21 cellular contexts compared by ENCODE assay signal in genomic region chr2:9824441-9824840, GRCh38. TPM values are rescaled to one million over a fixed set of nuclear protein-coding genes. Genes with fewer than 3 reads are reported as not detected.
DNase-seq lines count a peak whose midpoint lies in the region; ATAC-seq and TF ChIP-seq lines count a peak whose summit lies in the region.
"Had no signal": no experiment of that assay in that cellular context is flagged by ENCODE, and none has a peak within 500 bp of the region (broad histone marks: within the 10 kb centered on the region; RNA-seq: fewer than 3 reads in every experiment).

No MANE protein-coding gene starts in this region.

- TF ChIP-seq CTCF in nephron progenitor cell (IDR thresholded peaks at IDR 0.05): no peak

- no peak for ATAC-seq in HG02981 (IDR thresholded peaks at IDR 0.05; ENCODE audit: unreplicated experiment)
- ATAC-seq: GM12878 had no signal

- no peaks in the 10 kb centered on the region for H4K20me1 ChIP-seq in Karpas-422 (ENCODE audit: insufficient read depth, low read depth, low read length)
- H4K20me1 ChIP-seq: BLaER1 treated with 17β-estradiol and CSF1 and Interleukin-3, amounts not matched to agents 10 nM and 100 nM had no signal

- peak; percentile 37 for DNase-seq in NCI-H82 (lab: John Stamatoyannopoulos, UW)
- DNase-seq in NCI-H82 treated with DMSO at 0.1 percent for 48 hours (lab: John Stamatoyannopoulos, UW; ENCODE audit: unreplicated experiment): no peak
- peak; percentile 19 for DNase-seq in Karpas-422
- no peak for DNase-seq in nephron progenitor cell
- no peak for DNase-seq in activated T-cell treated with anti-CD3 and anti-CD28 coated beads, Interleukin-2, amount 50 U/mL, for 48 hours
- no peak for DNase-seq in activated naive CD4-positive, alpha-beta T cell treated with anti-CD3 and anti-CD28 coated beads, Interleukin-2, amount 50 U/mL, for 16 hours
- DNase-seq: AML-193; BE2C; CD4-positive, alpha-beta T cell; CD8-positive, alpha-beta memory T cell; DMS 273 treated with DMSO at 0.1 percent for 48 hours; DMS79; EL; GDM1; GM23248; H7 had no signal

- H3K4me3 Mint-ChIP-seq in nephron progenitor cell: no peak overlapping the region
- H3K4me3 Mint-ChIP-seq: CD14-positive monocyte; CD4-positive, alpha-beta T cell; CD8-positive, alpha-beta memory T cell had no signal

- H3K9ac ChIP-seq in Karpas-422 (ENCODE audit: low read length): no peak overlapping the region
- H3K9ac ChIP-seq: BLaER1 treated with 17β-estradiol and CSF1 and Interleukin-3, amounts not matched to agents 10 nM and 100 nM; GM23248 had no signal

- peaks cover 19% of the 10 kb centered on the region for H3K27me3 Mint-ChIP-seq in nephron progenitor cell (ENCODE audit: low read depth, poor library complexity)

- no peaks in the 10 kb centered on the region for H3K27me3 ChIP-seq in Karpas-422 (ENCODE audit: low read length)
- H3K27me3 ChIP-seq: BE2C; BLaER1 treated with 17β-estradiol and CSF1 and Interleukin-3, amounts not matched to agents 10 nM and 100 nM had no signal

- no peaks in the 10 kb centered on the region for H3K9me2 ChIP-seq in Karpas-422 (replicated peaks; ENCODE audit: insufficient read depth, low read length)

- peak overlapping the region; percentile 61 for H3K27ac Mint-ChIP-seq in nephron progenitor cell
- H3K27ac Mint-ChIP-seq: CD14-positive monocyte; CD4-positive, alpha-beta T cell had no signal

- H3K9me3 Mint-ChIP-seq in nephron progenitor cell: no peaks in the 10 kb centered on the region
- H3K9me3 Mint-ChIP-seq: CD14-positive monocyte; CD4-positive, alpha-beta T cell; CD8-positive, alpha-beta memory T cell had no signal

- no peaks in the 10 kb centered on the region for H3K79me2 ChIP-seq in Karpas-422 (ENCODE audit: low read length)

- no peaks in the 10 kb centered on the region for H3K4me1 Mint-ChIP-seq in nephron progenitor cell
- H3K4me1 Mint-ChIP-seq: CD14-positive monocyte; CD8-positive, alpha-beta memory T cell had no signal

- H3K4me3 ChIP-seq in Karpas-422 (ENCODE audit: low read length): no peak overlapping the region
- H3K4me3 ChIP-seq: BLaER1 treated with 17β-estradiol and CSF1 and Interleukin-3, amounts not matched to agents 10 nM and 100 nM; GM12878; GM23248 had no signal

- H3K36me3 Mint-ChIP-seq in nephron progenitor cell (ENCODE audit: low read depth): no peaks in the 10 kb centered on the region
- H3K36me3 Mint-ChIP-seq: CD14-positive monocyte; CD8-positive, alpha-beta memory T cell had no signal

- no peaks in the 10 kb centered on the region for H3K9me3 ChIP-seq in Karpas-422 (ENCODE audit: low read length)
- H3K9me3 ChIP-seq: BE2C; BLaER1 treated with 17β-estradiol and CSF1 and Interleukin-3, amounts not matched to agents 10 nM and 100 nM had no signal

- no peaks in the 10 kb centered on the region for H3K4me1 ChIP-seq in Karpas-422 (ENCODE audit: low read length)
- H3K4me1 ChIP-seq: BE2C; BLaER1 treated with 17β-estradiol and CSF1 and Interleukin-3, amounts not matched to agents 10 nM and 100 nM had no signal

- H3K36me3 ChIP-seq in Karpas-422 (ENCODE audit: insufficient read depth, low read length): no peaks in the 10 kb centered on the region
- H3K36me3 ChIP-seq: BE2C; BLaER1 treated with 17β-estradiol and CSF1 and Interleukin-3, amounts not matched to agents 10 nM and 100 nM had no signal

- H2AFZ ChIP-seq in Karpas-422 (ENCODE audit: low read length): no peak overlapping the region
- H2AFZ ChIP-seq: GM23248 had no signal

- H3K4me2 ChIP-seq in Karpas-422 (ENCODE audit: low read depth, low read length, poor library complexity, severe bottlenecking): no peak overlapping the region
- H3K4me2 ChIP-seq: BLaER1 treated with 17β-estradiol and CSF1 and Interleukin-3, amounts not matched to agents 10 nM and 100 nM had no signal

- no peak overlapping the region for H3K27ac ChIP-seq in Karpas-422 (ENCODE audit: low read length)
- H3K27ac ChIP-seq: 22Rv1; BLaER1 treated with 17β-estradiol and CSF1 and Interleukin-3, amounts not matched to agents 10 nM and 100 nM; GM23248 had no signal

RNA-seq across cellular contexts. Expression of gene TAF1B, which starts 18.8 kb away (rescaled TPM):
- total RNA-seq in Karpas-422 (2014; rRNA removed; shearing (Covaris generic); ENCODE audit: low replicate concordance): 17.8 and 58.6 TPM in 2 replicates

Comparison
In these comparisons a context has a peak if more than half of its experiments do, and no peak if none do; other contexts are left out.
1. DNase-seq: peak in NCI-H82 (single experiment) and Karpas-422 (single experiment); none in NCI-H82 treated with DMSO at 0.1 percent for 48 hours (single experiment), nephron progenitor cell (single experiment), activated T-cell treated with anti-CD3 and anti-CD28 coated beads, Interleukin-2, amount 50 U/mL, for 48 hours (0 of 2) and activated naive CD4-positive, alpha-beta T cell treated with anti-CD3 and anti-CD28 coated beads, Interleukin-2, amount 50 U/mL, for 16 hours (single experiment).